Comparison of ENCODE assay signal across 19 cellular contexts in genomic region chr4:94532016-94532789, GRCh38.
A peak's percentile ranks its signal among the peaks of the same experiment; 100 is the strongest.
DNase-seq lines count a peak whose midpoint lies in the region; ATAC-seq, FAIRE-seq and TF ChIP-seq lines count a peak whose summit lies in the region.
"Had no signal": no experiment of that assay in that cellular context is flagged by ENCODE, and none has a peak within 500 bp of the region (broad histone marks: within the 10 kb centered on the region; RNA-seq: fewer than 3 reads in every experiment).

No MANE protein-coding gene starts in this region.

- H3K9me1 ChIP-seq in keratinocyte (ENCODE audit: control insufficient read depth, extremely low read depth, insufficient read depth, low read length): peaks cover 2% of the 10 kb centered on the region

- no peak overlapping the region for H2AFZ ChIP-seq in keratinocyte (ENCODE audit: control insufficient read depth, low read length)

- H3K9me3 ChIP-seq in A673 (ENCODE audit: low read depth, low read length, poor library complexity, severe bottlenecking) (no peaks in the 10 kb centered on the region), keratinocyte (ENCODE audit: control insufficient read depth, low read depth, low read length) (no peaks in the 10 kb centered on the region)
- H3K9me3 ChIP-seq: ovary had no signal

- H3K4me2 ChIP-seq in keratinocyte (ENCODE audit: control insufficient read depth, extremely low read depth, insufficient read depth, low read depth, low read length) (peak overlapping the region; percentile 36), mesendoderm (ENCODE audit: low read length) (no peak overlapping the region)

- TF ChIP-seq POLR2A in GM18505 (IDR thresholded peaks at IDR 0.05; ENCODE audit: borderline replicate concordance, extremely low read depth, insufficient read depth, insufficient read length): no peak

- H4K8ac ChIP-seq in mesendoderm (ENCODE audit: low read depth, low read length): no peak overlapping the region

- ATAC-seq in GM18505 (IDR thresholded peaks at IDR 0.05; ENCODE audit: unreplicated experiment): no peak
- ATAC-seq: SK-N-SH treated with all-trans-retinoic acid at 6 μM for 48 hours had no signal

- no peaks in the 10 kb centered on the region for H3K27me3 ChIP-seq in A673 (replicated peaks; ENCODE audit: insufficient read depth, low read depth, low read length, poor library complexity)
- no peaks in the 10 kb centered on the region for H3K27me3 ChIP-seq in bronchial epithelial cell (ENCODE audit: control insufficient read depth, insufficient read depth, low read length)
- H3K27me3 ChIP-seq in keratinocyte (ENCODE audit: control insufficient read depth, extremely low read depth, insufficient read depth, low read length): no peaks in the 10 kb centered on the region
- no peaks in the 10 kb centered on the region for H3K27me3 ChIP-seq in mesendoderm (ENCODE audit: insufficient read depth, low read length, poor library complexity)
- H3K27me3 ChIP-seq: ovary had no signal

- no peak overlapping the region for H2BK15ac ChIP-seq in mesendoderm (replicated peaks; ENCODE audit: low read depth)

- H3K79me1 ChIP-seq in mesendoderm (ENCODE audit: low read length): peaks cover 5% of the 10 kb centered on the region

- FAIRE-seq in bronchial epithelial cell (lab: Jason Lieb, UNC) (no peak), keratinocyte (lab: Jason Lieb, UNC) (peak; percentile 76)
- FAIRE-seq: urothelium cell line had no signal

- dilution Hi-C loops in keratinocyte (cut with MboI; ENCODE audit: extremely low pct_ligation_motif_present, low sequenced_read_pairs): no loop called here

- H3K4ac ChIP-seq in mesendoderm (ENCODE audit: low read depth, low read length): no peak overlapping the region

- intact Hi-C loops in A673 (cut with micrococcal nuclease; ENCODE audit: unreplicated experiment): no loop called here

- H3K79me2 ChIP-seq in keratinocyte (ENCODE audit: control insufficient read depth, insufficient read depth, low read length): peaks cover 66% of the 10 kb centered on the region
- no peaks in the 10 kb centered on the region for H3K79me2 ChIP-seq in mesendoderm (ENCODE audit: control insufficient read depth, insufficient read depth, low read length)

- no peak overlapping the region for H3K23ac ChIP-seq in mesendoderm (ENCODE audit: low read length)

- H3K4me3 ChIP-seq in A673 (ENCODE audit: low read depth, low read length, poor library complexity, severe bottlenecking) (no peak overlapping the region), bronchial epithelial cell (ENCODE audit: low read depth, low read length) (no peak overlapping the region), keratinocyte (ENCODE audit: control insufficient read depth in 2 of 3, extremely low read depth in 1 of 3, insufficient read depth in 2 of 3, low read depth in 1 of 3, low read length in 3 of 3) (no peak overlapping the region), mesendoderm (ENCODE audit: low read length) (no peak overlapping the region)
- H3K4me3 ChIP-seq: ovary had no signal

- H4K5ac ChIP-seq in mesendoderm (ENCODE audit: low read length): no peak overlapping the region

- no peak overlapping the region for H2BK5ac ChIP-seq in mesendoderm (ENCODE audit: low read length)

- H2AK5ac ChIP-seq in mesendoderm (ENCODE audit: low read length): no peak overlapping the region

- no peak overlapping the region for H3K56ac ChIP-seq in mesendoderm (ENCODE audit: low read length)

- CTCF ChIA-PET in A673 (lab: Charles Lee): no interaction called here

- TF ChIP-seq CTCF in A673 (conservative IDR thresholded peaks at IDR 0.05; ENCODE audit: low read depth, low read length): no peak
- TF ChIP-seq CTCF in bronchial epithelial cell (IDR thresholded peaks at IDR 0.05; ENCODE audit: insufficient read depth, low read length, severe bottlenecking): no peak
- TF ChIP-seq CTCF in keratinocyte (optimal IDR thresholded peaks at IDR 0.05 in 1 of 3, IDR thresholded peaks at IDR 0.05 in 1 of 3, conservative IDR thresholded peaks at IDR 0.05 in 1 of 3; ENCODE audit: extremely low read depth in 1 of 3, insufficient read depth in 2 of 3, low read length in 3 of 3): no peak

- POLR2A ChIA-PET in A673 (lab: Charles Lee; ENCODE audit: low non-redundant PET): no interaction called here

- H2BK120ac ChIP-seq in mesendoderm (ENCODE audit: low read depth, low read length): no peak overlapping the region

- H3K36me3 ChIP-seq in A673 (ENCODE audit: insufficient read depth, low read length, poor library complexity, severe bottlenecking) (no peaks in the 10 kb centered on the region), bronchial epithelial cell (ENCODE audit: control insufficient read depth, insufficient read depth, low read length) (no peaks in the 10 kb centered on the region), keratinocyte (ENCODE audit: control insufficient read depth in 2 of 2, extremely low read depth in 1 of 2, insufficient read depth in 2 of 2, low read length in 2 of 2) (peaks cover 0 to 8% of the 10 kb centered on the region in 2 experiments), mesendoderm (ENCODE audit: control insufficient read depth, insufficient read depth, low read length) (no peaks in the 10 kb centered on the region)
- H3K36me3 ChIP-seq: ovary had no signal

- WGBS in mesendoderm (ENCODE audit: extremely low coverage, insufficient coverage, low lambda C conversion rate): no CpG with 5 or more reads among the region's 9 CpGs

- peaks cover 2% of the 10 kb centered on the region for H4K20me1 ChIP-seq in keratinocyte (ENCODE audit: control insufficient read depth, extremely low read depth, insufficient read depth, low read length)

- H3K4me1 ChIP-seq in A673 (ENCODE audit: insufficient read depth, low read length, poor library complexity, severe bottlenecking) (peaks cover 74% of the 10 kb centered on the region), keratinocyte (ENCODE audit: control insufficient read depth, extremely low read depth, insufficient read depth, low read length) (peaks cover 41% of the 10 kb centered on the region), mesendoderm (ENCODE audit: control insufficient read depth, low read depth, low read length) (peaks cover 5% of the 10 kb centered on the region)

- DNase-seq in A673 (ENCODE audit: low spot score) (peak; percentile 46), M059J (ENCODE audit: low read depth) (peak; percentile 37), bronchial epithelial cell (ENCODE audit: low read depth) (peak; percentile 84), keratinocyte (ENCODE audit: low read depth, low spot score) (peak; percentile 36), NOMO-1 treated with dmso at 0.1 percent for 144 hours (lab: John Stamatoyannopoulos, UW; ENCODE audit: unreplicated experiment) (no peak), mesendoderm (no peak), AG08396 (ENCODE audit: low spot score) (no peak)
- DNase-seq: activated CD4-positive, alpha-beta T cell treated with anti-CD3 and anti-CD28 coated beads for 1 hour; activated T-cell treated with anti-CD3 and anti-CD28 coated beads, Interleukin-2, amount 50 U/mL, for 24 hours; anterior cingulate cortex; DMS153; effector memory CD4-positive, alpha-beta T cell; midbrain; NCI-H2029; ovary; stimulated activated CD4-positive, alpha-beta T cell treated with anti-CD3 and anti-CD28 coated beads, Interleukin-2, amount 100 ng/mL, for 48 hours had no signal

- no peak overlapping the region for H3K18ac ChIP-seq in mesendoderm (ENCODE audit: low read length)

- no peak overlapping the region for H3K9ac ChIP-seq in keratinocyte (ENCODE audit: control insufficient read depth, extremely low read depth, insufficient read depth, low read length)
- no peak overlapping the region for H3K9ac ChIP-seq in mesendoderm (ENCODE audit: low read length)

- H3K27ac ChIP-seq in A673 (ENCODE audit: low read depth, low read length, poor library complexity, severe bottlenecking) (peak overlapping the region; percentile 32), keratinocyte (ENCODE audit: control insufficient read depth, insufficient read depth, low read length) (peak overlapping the region; percentile 62), mesendoderm (ENCODE audit: low read depth, low read length) (no peak overlapping the region)
- H3K27ac ChIP-seq: ovary had no signal

- BruUV-seq in A673 (replicated peaks; lab: Mats Ljungman, UMichigan): no TSS peak

Comparison
In these comparisons a context has a peak if more than half of its experiments do, and no peak if none do; other contexts are left out.
1. DNase-seq: peak in A673 (single experiment), M059J (single experiment), bronchial epithelial cell (single experiment) and keratinocyte (single experiment); none in NOMO-1 treated with dmso at 0.1 percent for 144 hours (single experiment), mesendoderm (single experiment) and AG08396 (single experiment).